ENCODE assay signal across 9 cellular contexts in the genomic region with DNA sequence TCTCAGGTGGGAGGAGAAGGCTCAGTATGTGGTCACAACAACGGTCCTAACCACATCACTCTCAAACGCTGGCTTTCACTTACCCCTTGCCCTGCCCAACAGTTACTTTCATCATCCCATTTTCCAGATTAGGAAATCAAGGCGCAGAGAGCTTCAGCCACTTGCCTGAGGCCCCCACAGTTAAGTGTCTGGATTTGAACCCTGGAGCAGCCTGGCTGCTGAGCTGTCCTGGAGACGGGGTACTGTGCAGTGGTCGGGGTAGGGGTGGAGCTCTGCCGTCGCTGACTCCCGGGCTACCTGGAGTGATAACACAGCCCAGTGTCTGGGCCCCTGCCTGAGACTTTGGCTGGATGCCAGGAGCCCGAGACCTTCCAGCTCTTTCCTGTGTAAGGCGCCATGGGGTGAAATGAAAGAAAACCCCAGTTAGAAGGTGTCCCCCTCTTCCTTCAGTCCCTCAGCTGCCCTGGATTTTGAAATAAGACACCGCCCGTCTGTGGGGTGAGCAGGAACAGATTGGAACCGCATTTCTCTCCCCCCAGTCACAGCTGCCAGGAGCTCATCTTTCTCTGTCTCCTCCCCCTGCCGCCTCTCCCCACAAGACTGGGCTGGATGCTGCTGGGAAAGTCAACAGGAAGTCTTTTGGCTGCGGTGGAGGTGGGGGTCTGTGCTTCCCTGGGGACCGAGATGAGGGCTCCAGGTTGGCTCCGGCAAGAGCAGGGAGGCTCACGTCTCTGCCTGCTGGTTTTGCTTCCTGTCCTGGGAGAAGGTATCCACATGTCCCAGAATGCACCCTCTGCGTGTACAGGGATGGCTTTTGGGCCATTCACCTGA.
DNase-seq lines count a peak whose midpoint lies in the region; ATAC-seq and TF ChIP-seq lines count a peak whose summit lies in the region.
"Had no signal": no experiment of that assay in that cellular context is flagged by ENCODE, and none has a peak within 500 bp of the region (broad histone marks: within the 10 kb centered on the region; RNA-seq: fewer than 3 reads in every experiment).

No MANE protein-coding gene starts in this region.

- peaks cover 74% of the 10 kb centered on the region for H3K4me1 ChIP-seq in mesodermal cell (ENCODE audit: control insufficient read depth, insufficient read depth, low read length, poor library complexity, severe bottlenecking)

- CTCF ChIA-PET in T-cell (lab: Charles Lee) (interaction anchor here in 1 of 2 donors (0.6 to 2.3 kb wide), 6 partner anchors 9 to 89 kb away, joined by 3 to 12 read pairs (median 4); no protein-coding TSS in a partner anchor), GM10248 (lab: Yijun Ruan, JAX) (interaction anchor here (0.9 to 14.4 kb wide), 12 partner anchors 8 to 596 kb away, joined by 3 to 175 read pairs (median 4); no protein-coding TSS in a partner anchor)

- 22 to 35% methylated on average over 10 to 14 of the region's 19 CpGs for WGBS in mesodermal cell (ENCODE audit: insufficient coverage in 2 of 2), 2 experiments

- POLR2A ChIA-PET in T-cell (lab: Charles Lee) (interaction anchor here (0.6 to 0.9 kb wide), 2 partner anchors 20 to 43 kb away, joined by 3 to 7 read pairs; no protein-coding TSS in a partner anchor), GM10248 (lab: Yijun Ruan, JAX) (no interaction called here)

- peak overlapping the region; percentile 62 to 81 (median 73) for H3K4me3 Mint-ChIP-seq in T-cell

- H3K36me3 ChIP-seq in mesodermal cell (ENCODE audit: control insufficient read depth, insufficient read depth, low read length), result peaks cover 26% of the 10 kb centered on the region

- H3K27ac Mint-ChIP-seq in T-cell, result peak overlapping the region; percentile 94 to 95

- peak; percentile 96 for DNase-seq in Daoy (ENCODE audit: low read depth)
- DNase-seq in NCI-H128 (lab: John Stamatoyannopoulos, UW; ENCODE audit: unreplicated experiment), result peak; percentile 78
- DNase-seq in T-cell, result peak in 29 of 34 experiments; percentile 32 to 71 (median 50)
- DNase-seq in cardiac fibroblast (ENCODE audit: low read depth in 2 of 2), result peak; percentile 82 to 85
- no peak for DNase-seq in GM10248 (ENCODE audit: extremely low spot score)
- no peak for DNase-seq in SIG-M5 treated with dmso at 0.1 percent for 504 hours (lab: John Stamatoyannopoulos, UW; ENCODE audit: unreplicated experiment)

- H3K4me3 ChIP-seq in cardiac fibroblast (replicated peaks in 1 of 2; ENCODE audit: low read depth in 2 of 2, low read length in 2 of 2), result peak overlapping the region in 1 of 2 donors; percentile 7
- H3K4me3 ChIP-seq in mesodermal cell (ENCODE audit: extremely low read depth, insufficient read depth, low read length, poor library complexity, severe bottlenecking), result no peak overlapping the region
- H3K4me3 ChIP-seq: PC-9 had no signal

- H3K9me3 Mint-ChIP-seq in T-cell, result no peaks in the 10 kb centered on the region

- H3K27ac ChIP-seq in mesodermal cell (ENCODE audit: low read depth, low read length, severe bottlenecking), result peak overlapping the region; percentile 53
- H3K27ac ChIP-seq: PC-9 had no signal

- H3K9me3 ChIP-seq in mesodermal cell (ENCODE audit: control insufficient read depth, low read length), result no peaks in the 10 kb centered on the region

- TF ChIP-seq CTCF in cardiac fibroblast (IDR thresholded peaks at IDR 0.05; ENCODE audit: low read depth, low read length) (no peak), GM10248 (IDR thresholded peaks at IDR 0.05; ENCODE audit: control extremely low read depth, extremely low read depth, low read depth, missing control alignments) (no peak)

- H3K4me1 Mint-ChIP-seq in T-cell, result peaks cover 56 to 70% (median 66%) of the 10 kb centered on the region in 3 donors

- no peaks in the 10 kb centered on the region for H3K36me3 Mint-ChIP-seq in T-cell

- peak; percentile 44 to 67 (median 50) for ATAC-seq in T-cell (replicated peaks in 1 of 4)
- ATAC-seq in GM21529 (IDR thresholded peaks at IDR 0.05; ENCODE audit: unreplicated experiment), result no peak

- no peaks in the 10 kb centered on the region for H3K27me3 Mint-ChIP-seq in T-cell

Comparison
In these comparisons a context has a peak if more than half of its experiments do, and no peak if none do; other contexts are left out.
1. DNase-seq: peak in Daoy (single experiment), NCI-H128 (single experiment), T-cell (29 of 34) and cardiac fibroblast (2 of 2); none in GM10248 (single experiment) and SIG-M5 treated with dmso at 0.1 percent for 504 hours (single experiment).